In genomic region chr9:104743377-104743985, GRCh38 we compare ENCODE assay signal across 9 cellular contexts. TPM values are rescaled to one million over a fixed set of nuclear protein-coding genes. Genes with fewer than 3 reads are reported as not detected.
DNase-seq lines count a peak whose midpoint lies in the region; ATAC-seq and TF ChIP-seq lines count a peak whose summit lies in the region.
"Had no signal": no experiment of that assay in that cellular context is flagged by ENCODE, and none has a peak within 500 bp of the region (broad histone marks: within the 10 kb centered on the region; RNA-seq: fewer than 3 reads in every experiment).

No MANE protein-coding gene starts in this region.

- TF ChIP-seq CTCF in GM20000 (IDR thresholded peaks at IDR 0.05; ENCODE audit: extremely low read depth, missing control alignments), result peak; percentile 43

- CTCF ChIA-PET in activated CD4-positive, alpha-beta T cell treated with anti-CD3 and anti-CD28 coated beads for 36 hours (lab: Charles Lee), result interaction anchor here (0.6 to 2.3 kb wide), 5 partner anchors 10 to 1346 kb away, joined by 3 to 9 read pairs (median 3); no protein-coding TSS in a partner anchor
- CTCF ChIA-PET in activated CD8-positive, alpha-beta T cell treated with anti-CD3 and anti-CD28 coated beads, Interleukin-2, amount 10 ng/mL, durations not matched to agents 7 days and 5 days (lab: Charles Lee), result interaction anchor here (0.6 to 1.0 kb wide), 3 partner anchors 12 to 621 kb away, joined by 3 to 4 read pairs (median 3); no protein-coding TSS in a partner anchor

- peak; percentile 21 for ATAC-seq in activated CD4-positive, alpha-beta T cell treated with anti-CD3 and anti-CD28 coated beads for 36 hours
- peak; percentile 31 for ATAC-seq in HG03457 (IDR thresholded peaks at IDR 0.05; ENCODE audit: unreplicated experiment)
- no peak for ATAC-seq in activated CD8-positive, alpha-beta T cell treated with anti-CD3 and anti-CD28 coated beads, Interleukin-2, amount 10 ng/mL, durations not matched to agents 7 days and 5 days
- ATAC-seq in stimulated activated effector memory CD8-positive, alpha-beta T cell treated with anti-CD3 and anti-CD28 coated beads, Interleukin-12 subunit alpha, Interleukin-12 subunit beta, amount 100 ng/mL, for 72 hours, result peak; percentile 31

- intact Hi-C loops in activated CD4-positive, alpha-beta T cell treated with anti-CD3 and anti-CD28 coated beads for 36 hours (cut with DNase I, micrococcal nuclease), result loop anchor here in 1 of 2 experiments (2.0 to 10.0 kb wide), 7 partner anchors 61 to 1347 kb away; partner anchors contain the start of gene FKTN

- H3K4me1 Mint-ChIP-seq in activated CD4-positive, alpha-beta T cell treated with anti-CD3 and anti-CD28 coated beads for 36 hours, result peaks cover 11% of the 10 kb centered on the region
- peaks cover 9% of the 10 kb centered on the region for H3K4me1 Mint-ChIP-seq in activated CD8-positive, alpha-beta T cell treated with anti-CD3 and anti-CD28 coated beads, Interleukin-2, amount 10 ng/mL, durations not matched to agents 7 days and 5 days (ENCODE audit: low read depth)
- H3K4me1 Mint-ChIP-seq in stimulated activated effector memory CD8-positive, alpha-beta T cell treated with anti-CD3 and anti-CD28 coated beads, Interleukin-12 subunit alpha, Interleukin-12 subunit beta, amount 100 ng/mL, for 72 hours, result peaks cover 17% of the 10 kb centered on the region

- no peaks in the 10 kb centered on the region for H3K27me3 Mint-ChIP-seq in activated CD4-positive, alpha-beta T cell treated with anti-CD3 and anti-CD28 coated beads for 36 hours
- H3K27me3 Mint-ChIP-seq in activated CD8-positive, alpha-beta T cell treated with anti-CD3 and anti-CD28 coated beads, Interleukin-2, amount 10 ng/mL, durations not matched to agents 7 days and 5 days (ENCODE audit: low read depth), result no peaks in the 10 kb centered on the region

- no peaks in the 10 kb centered on the region for H3K9me3 Mint-ChIP-seq in activated CD4-positive, alpha-beta T cell treated with anti-CD3 and anti-CD28 coated beads for 36 hours (ENCODE audit: low read depth)
- no peaks in the 10 kb centered on the region for H3K9me3 Mint-ChIP-seq in activated CD8-positive, alpha-beta T cell treated with anti-CD3 and anti-CD28 coated beads, Interleukin-2, amount 10 ng/mL, durations not matched to agents 7 days and 5 days (ENCODE audit: insufficient read depth)
- no peaks in the 10 kb centered on the region for H3K9me3 Mint-ChIP-seq in stimulated activated effector memory CD8-positive, alpha-beta T cell treated with anti-CD3 and anti-CD28 coated beads, Interleukin-12 subunit alpha, Interleukin-12 subunit beta, amount 100 ng/mL, for 72 hours

- peak; percentile 39 for DNase-seq in activated CD4-positive, alpha-beta T cell treated with anti-CD3 and anti-CD28 coated beads for 36 hours
- DNase-seq in activated CD4-positive, alpha-beta T cell treated with anti-CD3 and anti-CD28 coated beads for 1 hour, result no peak
- DNase-seq in GM20000 (ENCODE audit: low spot score) (peak; percentile 58), NCI-H460 (ENCODE audit: extremely low read depth, low read depth) (peak; percentile 68), hepatic stellate cell (ENCODE audit: low spot score) (peak; percentile 27)
- DNase-seq in activated CD8-positive, alpha-beta T cell treated with anti-CD3 and anti-CD28 coated beads, Interleukin-2, amount 10 ng/mL, durations not matched to agents 7 days and 5 days, result peak; percentile 55
- DNase-seq in stimulated activated effector memory CD8-positive, alpha-beta T cell treated with anti-CD3 and anti-CD28 coated beads, Interleukin-12 subunit alpha, Interleukin-12 subunit beta, amount 100 ng/mL, for 72 hours (ENCODE audit: low spot score in 2 of 2), result peak in 1 of 2 donors; percentile 49

- POLR2A ChIA-PET in activated CD4-positive, alpha-beta T cell treated with anti-CD3 and anti-CD28 coated beads for 36 hours (lab: Charles Lee), result no interaction called here
- POLR2A ChIA-PET in activated CD8-positive, alpha-beta T cell treated with anti-CD3 and anti-CD28 coated beads, Interleukin-2, amount 10 ng/mL, durations not matched to agents 7 days and 5 days (lab: Charles Lee), result no interaction called here

- no peak overlapping the region for H3K27ac Mint-ChIP-seq in activated CD4-positive, alpha-beta T cell treated with anti-CD3 and anti-CD28 coated beads for 36 hours
- no peak overlapping the region for H3K27ac Mint-ChIP-seq in activated CD8-positive, alpha-beta T cell treated with anti-CD3 and anti-CD28 coated beads, Interleukin-2, amount 10 ng/mL, durations not matched to agents 7 days and 5 days
- no peak overlapping the region for H3K27ac Mint-ChIP-seq in stimulated activated effector memory CD8-positive, alpha-beta T cell treated with anti-CD3 and anti-CD28 coated beads, Interleukin-12 subunit alpha, Interleukin-12 subunit beta, amount 100 ng/mL, for 72 hours

- no peak overlapping the region for H3K4me3 Mint-ChIP-seq in activated CD4-positive, alpha-beta T cell treated with anti-CD3 and anti-CD28 coated beads for 36 hours
- H3K4me3 Mint-ChIP-seq in activated CD8-positive, alpha-beta T cell treated with anti-CD3 and anti-CD28 coated beads, Interleukin-2, amount 10 ng/mL, durations not matched to agents 7 days and 5 days, result no peak overlapping the region
- H3K4me3 Mint-ChIP-seq in stimulated activated effector memory CD8-positive, alpha-beta T cell treated with anti-CD3 and anti-CD28 coated beads, Interleukin-12 subunit alpha, Interleukin-12 subunit beta, amount 100 ng/mL, for 72 hours, result no peak overlapping the region

- H3K36me3 Mint-ChIP-seq in activated CD4-positive, alpha-beta T cell treated with anti-CD3 and anti-CD28 coated beads for 36 hours (ENCODE audit: low read depth), result peaks cover 3% of the 10 kb centered on the region
- H3K36me3 Mint-ChIP-seq in activated CD8-positive, alpha-beta T cell treated with anti-CD3 and anti-CD28 coated beads, Interleukin-2, amount 10 ng/mL, durations not matched to agents 7 days and 5 days (ENCODE audit: low read depth), result peaks cover 3% of the 10 kb centered on the region
- peaks cover 5% of the 10 kb centered on the region for H3K36me3 Mint-ChIP-seq in stimulated activated effector memory CD8-positive, alpha-beta T cell treated with anti-CD3 and anti-CD28 coated beads, Interleukin-12 subunit alpha, Interleukin-12 subunit beta, amount 100 ng/mL, for 72 hours

RNA-seq across cellular contexts. Expression of gene NIPSNAP3A, which starts 4.0 kb away (rescaled TPM):
- total RNA-seq in activated CD4-positive, alpha-beta T cell treated with anti-CD3 and anti-CD28 coated beads for 36 hours, result 10 to 100 TPM in 1 of 2 experiments, 1 to 10 TPM in 1; 7.2 to 11.7 TPM
- total RNA-seq in NCI-H460 (2014; rRNA removed; shearing (Covaris generic)), result 21.0 and 22.1 TPM in 2 replicates
- polyA plus RNA-seq in NCI-H460 (2014; cell fraction: nucleus; rRNA removed), result 36.5 and 38.2 TPM in 2 replicates
- total RNA-seq in activated CD8-positive, alpha-beta T cell treated with anti-CD3 and anti-CD28 coated beads, Interleukin-2, amount 10 ng/mL, durations not matched to agents 7 days and 5 days, result 10 to 100 TPM; 24.1 to 24.6 TPM

RNA-seq across cellular contexts. Expression of gene NIPSNAP3B, which starts 20.4 kb away (rescaled TPM):
- total RNA-seq in activated CD4-positive, alpha-beta T cell treated with anti-CD3 and anti-CD28 coated beads for 36 hours, result under 1 TPM; 0.85 to 0.90 TPM
- 1.2 and 2.1 TPM in 2 replicates for total RNA-seq in NCI-H460 (2014; rRNA removed; shearing (Covaris generic))
- 2.1 and 5.3 TPM in 2 replicates for polyA plus RNA-seq in NCI-H460 (2014; cell fraction: nucleus; rRNA removed)
- total RNA-seq in activated CD8-positive, alpha-beta T cell treated with anti-CD3 and anti-CD28 coated beads, Interleukin-2, amount 10 ng/mL, durations not matched to agents 7 days and 5 days, result under 1 TPM; 0.16 to 0.63 TPM

RNA-seq across cellular contexts. Expression of gene OR13D1, which starts 49.2 kb away (rescaled TPM):
- total RNA-seq in activated CD4-positive, alpha-beta T cell treated with anti-CD3 and anti-CD28 coated beads for 36 hours, result not detected
- not detected in 2 replicates for total RNA-seq in NCI-H460 (2014; rRNA removed; shearing (Covaris generic))
- polyA plus RNA-seq in NCI-H460 (2014; cell fraction: nucleus; rRNA removed), result not detected in 2 replicates
- total RNA-seq in activated CD8-positive, alpha-beta T cell treated with anti-CD3 and anti-CD28 coated beads, Interleukin-2, amount 10 ng/mL, durations not matched to agents 7 days and 5 days, result not detected
- total RNA-seq: subcutaneous adipose tissue had no signal
